Comparison of ENCODE assay signal across 8 cellular contexts in genomic region chr7:91089382-91089963, GRCh38.
DNase-seq lines count a peak whose midpoint lies in the region; ATAC-seq and TF ChIP-seq lines count a peak whose summit lies in the region.

No MANE protein-coding gene starts in this region.

- H3K56ac ChIP-seq in IMR-90 (ENCODE audit: extremely low read depth, insufficient read depth, low read length) = no peak overlapping the region; the same call in 1 of the 2 replicates

- H3K18ac ChIP-seq in IMR-90 (ENCODE audit: low read depth, low read length) = no peak overlapping the region

- no peak overlapping the region for H3K27ac Mint-ChIP-seq in endothelial cell (ENCODE audit: unreplicated experiment)
- H3K27ac Mint-ChIP-seq in nephron = peak overlapping the region in 1 of 3 experiments; percentile 6

- BruUV-seq in IMR-90 (replicated peaks; lab: Mats Ljungman, UMichigan) = no TSS peak

- DNase-seq in D341Med (ENCODE audit: low spot score) = peak; percentile 44
- peak; percentile 48 for DNase-seq in IMR-90
- no peak for DNase-seq in Peyer's patch
- DNase-seq in endothelial cell (ENCODE audit: low spot score) = no peak
- no peak for DNase-seq in ureter (ENCODE audit: low spot score)
- DNase-seq in KG1 (lab: John Stamatoyannopoulos, UW) = no peak

- ATAC-seq in GM19397 (IDR thresholded peaks at IDR 0.05; ENCODE audit: unreplicated experiment) (peak; percentile 64), IMR-90 (ENCODE audit: low read depth) (peak; percentile 74)

- no peak overlapping the region for H2BK120ac ChIP-seq in IMR-90 (ENCODE audit: low read depth, low read length)

- H3K9me3 ChIP-seq in IMR-90 (ENCODE audit: control insufficient read depth, insufficient read depth, low read length) = no peaks in the 10 kb centered on the region
- no peaks in the 10 kb centered on the region for H3K9me3 ChIP-seq in Peyer's patch

- no peaks in the 10 kb centered on the region for H3K36me3 ChIP-seq in IMR-90 (ENCODE audit: control insufficient read depth, insufficient read depth, low read length)
- no peaks in the 10 kb centered on the region for H3K36me3 ChIP-seq in Peyer's patch

- H4K8ac ChIP-seq in IMR-90 (ENCODE audit: low read depth in 2 of 2, low read length in 2 of 2) = peak overlapping the region in 1 of 2 experiments; percentile 75; a peak in 1 of 4 replicates

- H3K36me3 Mint-ChIP-seq in endothelial cell (ENCODE audit: low read depth, unreplicated experiment) (no peaks in the 10 kb centered on the region), nephron (ENCODE audit: low read depth) (peaks cover 3% of the 10 kb centered on the region)

- no peaks in the 10 kb centered on the region for H4K20me1 ChIP-seq in IMR-90 (ENCODE audit: insufficient read depth, low read length)

- in situ Hi-C loops in IMR-90 (cut with MboI; ENCODE audit: low sequenced_read_pairs) = loop anchor here (5.0 to 25.0 kb wide), 4 partner anchors 178 to 785 kb away; no protein-coding TSS in a partner anchor

- H2BK15ac ChIP-seq in IMR-90 (ENCODE audit: low read depth, low read length) = no peak overlapping the region; the same call in 2 of the 3 replicates

- no peak overlapping the region for H2BK5ac ChIP-seq in IMR-90 (ENCODE audit: low read depth, low read length, poor library complexity, severe bottlenecking)

- peak overlapping the region; percentile 97 for H4K5ac ChIP-seq in IMR-90 (ENCODE audit: low read depth, low read length)

- no peak overlapping the region for H3K14ac ChIP-seq in IMR-90 (replicated peaks; ENCODE audit: low read depth, low read length)

- TF ChIP-seq CTCF in IMR-90 (conservative IDR thresholded peaks at IDR 0.05; ENCODE audit: low read depth, low read length) (peak; percentile 73), Peyer's patch (IDR thresholded peaks at IDR 0.05) (peak; percentile 34 to 68 (median 51)), endothelial cell (IDR thresholded peaks at IDR 0.05; ENCODE audit: unreplicated experiment) (peak; percentile 85), nephron (IDR thresholded peaks at IDR 0.05; ENCODE audit: unreplicated experiment in 3 of 3) (peak; percentile 74 to 79 (median 76))

- CTCF ChIA-PET in IMR-90 (lab: Yijun Ruan, JAX) = interaction anchor here (0.6 to 2.4 kb wide), 16 partner anchors 9 to 1926 kb away, joined by 3 to 8 read pairs (median 4); partner anchors contain the start of gene GATAD1

- H3K27me3 Mint-ChIP-seq in endothelial cell (ENCODE audit: unreplicated experiment) = peaks cover 3% of the 10 kb centered on the region
- no peaks in the 10 kb centered on the region for H3K27me3 Mint-ChIP-seq in nephron (ENCODE audit: low read depth)

- H2AFZ ChIP-seq in IMR-90 (replicated peaks; ENCODE audit: low read length, poor library complexity) = no peak overlapping the region

- dilution Hi-C loops in IMR-90 (cut with HindIII; ENCODE audit: low sequenced_read_pairs, unreplicated experiment) = no loop called here

- TF ChIP-seq POLR2A in IMR-90 (IDR thresholded peaks at IDR 0.05; ENCODE audit: low read depth, low read length) (no peak), Peyer's patch (IDR thresholded peaks at IDR 0.05) (no peak)

- H2AK5ac ChIP-seq in IMR-90 (ENCODE audit: low read depth, low read length) = no peak overlapping the region

- H3K4me3 ChIP-seq in IMR-90 (ENCODE audit: insufficient read depth, low read depth, low read length) = peak overlapping the region; percentile 33; the same call in 1 of the 2 replicates
- H3K4me3 ChIP-seq in Peyer's patch = no peak overlapping the region

- POLR2A ChIA-PET in IMR-90 (lab: Charles Lee; ENCODE audit: unreplicated experiment) = no interaction called here

- H3K9ac ChIP-seq in IMR-90 (ENCODE audit: low read depth, low read length) = peak overlapping the region; percentile 86

- no CpG with 5 or more reads among the region's 5 CpGs for WGBS in IMR-90 (ENCODE audit: extremely low coverage in 2 of 2, insufficient read length in 1 of 2), 2 experiments

- H3K9me3 Mint-ChIP-seq in endothelial cell (ENCODE audit: unreplicated experiment) (no peaks in the 10 kb centered on the region), nephron (no peaks in the 10 kb centered on the region)

- peaks cover 3% of the 10 kb centered on the region; the same call in 1 of the 2 replicates for H3K9me1 ChIP-seq in IMR-90 (ENCODE audit: insufficient read depth, low read length)

- no peak overlapping the region for H2BK20ac ChIP-seq in IMR-90 (ENCODE audit: low read depth, low read length)

- no peak overlapping the region for H3K4ac ChIP-seq in IMR-90 (ENCODE audit: low read depth, low read length)

- no peaks in the 10 kb centered on the region for H3K79me1 ChIP-seq in IMR-90 (ENCODE audit: low read depth in 1 of 2, low read length in 2 of 2)

- H3K27ac ChIP-seq in IMR-90 (ENCODE audit: insufficient read depth, low read length) = no peak overlapping the region
- H3K27ac ChIP-seq in Peyer's patch = no peak overlapping the region

- intact Hi-C loops in IMR-90 (cut with micrococcal nuclease) = loop anchor here (1.0 to 10.0 kb wide), 6 partner anchors 176 to 1358 kb away; partner anchors contain the start of genes AKAP9 and GATAD1

- H3K4me3 Mint-ChIP-seq in endothelial cell (ENCODE audit: unreplicated experiment) (no peak overlapping the region), nephron (peak overlapping the region in 1 of 3 experiments; percentile 31)

- H4K91ac ChIP-seq in IMR-90 (ENCODE audit: insufficient read depth, low read depth, low read length) = no peak overlapping the region

- H3K4me2 ChIP-seq in IMR-90 (ENCODE audit: low read depth, low read length) = peak overlapping the region; percentile 100

- H3K27me3 ChIP-seq in IMR-90 (ENCODE audit: control insufficient read depth, insufficient read depth, low read length) (no peaks in the 10 kb centered on the region), Peyer's patch (no peaks in the 10 kb centered on the region)

- H3K4me1 ChIP-seq in IMR-90 (ENCODE audit: control insufficient read depth, insufficient read depth, low read length) (no peaks in the 10 kb centered on the region), Peyer's patch (no peaks in the 10 kb centered on the region)

- H3K4me1 Mint-ChIP-seq in endothelial cell (ENCODE audit: unreplicated experiment) = peaks cover 10% of the 10 kb centered on the region
- peaks cover 10% of the 10 kb centered on the region for H3K4me1 Mint-ChIP-seq in nephron

- peak; percentile 75 for TF ChIP-seq RAD21 in IMR-90 (IDR thresholded peaks at IDR 0.05; ENCODE audit: low read length)

- no peak overlapping the region for H3K23ac ChIP-seq in IMR-90 (ENCODE audit: low read depth, low read length)

- no peak overlapping the region for H2AK9ac ChIP-seq in IMR-90 (replicated peaks; ENCODE audit: low read depth, low read length, poor library complexity)

TF ChIP-seq in IMR-90, 13 proteins besides CTCF, POLR2A, EP300 and RAD21:
- TF ChIP-seq SMC3 (IDR thresholded peaks at IDR 0.05; ENCODE audit: low read depth, low read length) (peak; percentile 63), CHD1 (IDR thresholded peaks at IDR 0.05; ENCODE audit: low read depth, low read length) (no peak), NFE2L2 (IDR thresholded peaks at IDR 0.05; ENCODE audit: low read depth, low read length) (no peak)

Comparison
In these comparisons a context has a peak if more than half of its experiments do, and no peak if none do; other contexts are left out.
1. DNase-seq: peak in D341Med (single experiment) and IMR-90 (single experiment); none in Peyer's patch (0 of 3), endothelial cell (single experiment), ureter (single experiment) and KG1 (single experiment).
2. Peak in every context shown above with its lines, with median percentiles within 50 percentile points of each other: CTCF ChIP-seq.